ENCODE assay signal across 11 cellular contexts in genomic region chr12:51907864-51908425, GRCh38. TPM values are rescaled to one million over a fixed set of nuclear protein-coding genes. Genes with fewer than 3 reads are reported as not detected.
A peak's percentile ranks its signal among the peaks of the same experiment; 100 is the strongest.
DNase-seq lines count a peak whose midpoint lies in the region; ATAC-seq and TF ChIP-seq lines count a peak whose summit lies in the region.
"Had no signal": no experiment of that assay in that cellular context is flagged by ENCODE, and none has a peak within 500 bp of the region (broad histone marks: within the 10 kb centered on the region; RNA-seq: fewer than 3 reads in every experiment).

No MANE protein-coding gene starts in this region.

- H3K36me3 ChIP-seq in ES-I3 (ENCODE audit: insufficient read depth, low read length), result no peaks in the 10 kb centered on the region
- no peaks in the 10 kb centered on the region for H3K36me3 ChIP-seq in sigmoid colon

- WGBS in sigmoid colon, 2 donors, result 47 to 69% methylated on average over 7 of the region's 7 CpGs

- DNase-seq in cardiac fibroblast (ENCODE audit: low read depth in 2 of 2) (no peak), islet precursor cell (peak; percentile 57), sigmoid colon (peak; percentile 63), UCSD-AML1 (lab: John Stamatoyannopoulos, UW; ENCODE audit: unreplicated experiment) (no peak), NCI-H187 (lab: John Stamatoyannopoulos, UW) (no peak), NCI-H1436 treated with DMSO at 0.1 percent for 48 hours (lab: John Stamatoyannopoulos, UW) (no peak)
- DNase-seq: stimulated activated CD4-positive, alpha-beta T cell treated with anti-CD3 and anti-CD28 coated beads, Interleukin-12 subunit alpha, Interleukin-12 subunit beta, amount 100 ng/mL, for 4 hours; stimulated activated naive CD4-positive, alpha-beta T cell treated with Interleukin-2 at 50 U/mL for 16 hours had no signal

- H3K9ac ChIP-seq in ES-I3 (ENCODE audit: low read depth, low read length), result peak overlapping the region; percentile 56; the same call in 1 of the 2 replicates

- H3K4me1 ChIP-seq in ES-I3 (ENCODE audit: insufficient read depth, low read length) (peaks cover 18% of the 10 kb centered on the region; the same call in 1 of the 2 replicates), sigmoid colon (peaks cover 0 to 35% (median 25%) of the 10 kb centered on the region in 4 donors)

- TF ChIP-seq POLR2A in sigmoid colon (IDR thresholded peaks at IDR 0.05), result no peak

- intact Hi-C loops in sigmoid colon (cut with DNase I), result no loop called here

- TF ChIP-seq CTCF in cardiac fibroblast (IDR thresholded peaks at IDR 0.05; ENCODE audit: low read depth, low read length), result no peak
- no peak for TF ChIP-seq CTCF in sigmoid colon (IDR thresholded peaks at IDR 0.05)

- TF ChIP-seq EP300 in sigmoid colon (IDR thresholded peaks at IDR 0.05), result no peak

- peaks cover 14 to 37% (median 18%) of the 10 kb centered on the region in 3 donors for H3K27me3 ChIP-seq in sigmoid colon

- H3K9me3 ChIP-seq in ES-I3 (ENCODE audit: control insufficient read depth, insufficient read depth, low read length), result no peaks in the 10 kb centered on the region
- no peaks in the 10 kb centered on the region for H3K9me3 ChIP-seq in sigmoid colon

- ATAC-seq in HG03159 (IDR thresholded peaks at IDR 0.05; ENCODE audit: unreplicated experiment), result no peak
- ATAC-seq: activated CD4-positive, CD25-positive, alpha-beta regulatory T cell treated with anti-CD3 and anti-CD28 coated beads, Interleukin-2, amount 50 U/mL, for 24 hours had no signal

- H3K4me3 ChIP-seq in cardiac fibroblast (replicated peaks in 1 of 2; ENCODE audit: low read depth in 2 of 2, low read length in 2 of 2) (peak overlapping the region; percentile 55 to 62), sigmoid colon (peak overlapping the region; percentile 28 to 52 (median 51))

- H3K27ac ChIP-seq in sigmoid colon, result peak overlapping the region; percentile 77 to 90 (median 80)

RNA-seq across cellular contexts. Expression of gene ACVRL1, which starts 0.6 kb away (rescaled TPM):
- 100 to 1,000 TPM in 1 of 4 donors, 10 to 100 TPM in 3; 63.0 to 113 (median 70.9) TPM for total RNA-seq in sigmoid colon
- 10 to 100 TPM; 12.5 to 83.6 (median 24.6) TPM for polyA plus RNA-seq in sigmoid colon

RNA-seq across cellular contexts. Expression of gene ANKRD33, which starts 20.0 kb away (rescaled TPM):
- total RNA-seq in sigmoid colon, result not detected
- polyA plus RNA-seq in sigmoid colon, result under 1 TPM in 1 of 3 donors, not detected in 2; 0.16 TPM

RNA-seq across cellular contexts. Expression of gene ACVR1B, which starts 43.6 kb away (rescaled TPM):
- total RNA-seq in sigmoid colon, result 1 to 10 TPM; 7.2 to 9.8 (median 8.6) TPM
- 10 to 100 TPM; 10.8 to 30.7 (median 11.1) TPM for polyA plus RNA-seq in sigmoid colon

RNA-seq across cellular contexts. Expression of gene FIGNL2, which starts 59.4 kb away (rescaled TPM):
- under 1 TPM in 2 of 4 donors, not detected in 2; 0.28 to 0.36 TPM for total RNA-seq in sigmoid colon
- under 1 TPM in 1 of 3 donors, not detected in 2; 0.36 TPM for polyA plus RNA-seq in sigmoid colon

Comparison
In these comparisons a context has a peak if more than half of its experiments do, and no peak if none do; other contexts are left out.
1. DNase-seq: peak in islet precursor cell (single experiment) and sigmoid colon (single experiment); none in cardiac fibroblast (0 of 2), UCSD-AML1 (single experiment), NCI-H187 (0 of 2) and NCI-H1436 treated with DMSO at 0.1 percent for 48 hours (single experiment).